16 cellular contexts compared by ENCODE assay signal in genomic region chr15:47993051-47993450, GRCh38.
A peak's percentile ranks its signal among the peaks of the same experiment; 100 is the strongest.
DNase-seq lines count a peak whose midpoint lies in the region; ATAC-seq and TF ChIP-seq lines count a peak whose summit lies in the region.
"Had no signal": no experiment of that assay in that cellular context is flagged by ENCODE, and none has a peak within 500 bp of the region (broad histone marks: within the 10 kb centered on the region; RNA-seq: fewer than 3 reads in every experiment).

No MANE protein-coding gene starts in this region.

- ATAC-seq in SK-N-SH treated with all-trans-retinoic acid at 6 μM for 48 hours, result peak; percentile 21; the same call in 1 of the 3 replicates
- no peak for ATAC-seq in right lobe of liver
- ATAC-seq in stimulated activated effector memory CD8-positive, alpha-beta T cell treated with anti-CD3 and anti-CD28 coated beads, Interleukin-12 subunit alpha, Interleukin-12 subunit beta, amount 100 ng/mL, for 72 hours, result no peak
- ATAC-seq in gastrocnemius medialis, result no peak
- ATAC-seq: CD8-positive, alpha-beta T cell had no signal

- H3K4me3 Mint-ChIP-seq in stimulated activated effector memory CD8-positive, alpha-beta T cell treated with anti-CD3 and anti-CD28 coated beads, Interleukin-12 subunit alpha, Interleukin-12 subunit beta, amount 100 ng/mL, for 72 hours, result no peak overlapping the region
- H3K4me3 Mint-ChIP-seq: CD4-positive, alpha-beta T cell; CD8-positive, alpha-beta T cell had no signal

- H3K9me3 ChIP-seq in BE2C (no peaks in the 10 kb centered on the region), right lobe of liver (no peaks in the 10 kb centered on the region), gastrocnemius medialis (no peaks in the 10 kb centered on the region)
- H3K9me3 ChIP-seq: BLaER1 treated with 17β-estradiol and CSF1 and Interleukin-3, amounts not matched to agents 10 nM and 100 nM; Caco-2 had no signal

- H3K9me3 Mint-ChIP-seq in stimulated activated effector memory CD8-positive, alpha-beta T cell treated with anti-CD3 and anti-CD28 coated beads, Interleukin-12 subunit alpha, Interleukin-12 subunit beta, amount 100 ng/mL, for 72 hours, result no peaks in the 10 kb centered on the region
- H3K9me3 Mint-ChIP-seq: CD4-positive, alpha-beta T cell; CD8-positive, alpha-beta T cell had no signal

- WGBS in right lobe of liver (ENCODE audit: insufficient coverage, low coverage, low lambda C conversion rate, missing lambda C conversion rate), result no CpG with 5 or more reads among the region's 5 CpGs

- no peaks in the 10 kb centered on the region for H3K4me1 ChIP-seq in BE2C
- no peaks in the 10 kb centered on the region for H3K4me1 ChIP-seq in right lobe of liver
- H3K4me1 ChIP-seq in gastrocnemius medialis, result no peaks in the 10 kb centered on the region
- H3K4me1 ChIP-seq: BLaER1 treated with 17β-estradiol and CSF1 and Interleukin-3, amounts not matched to agents 10 nM and 100 nM; Caco-2 had no signal

- H3K27ac Mint-ChIP-seq in stimulated activated effector memory CD8-positive, alpha-beta T cell treated with anti-CD3 and anti-CD28 coated beads, Interleukin-12 subunit alpha, Interleukin-12 subunit beta, amount 100 ng/mL, for 72 hours, result no peak overlapping the region
- H3K27ac Mint-ChIP-seq: CD4-positive, alpha-beta T cell; CD8-positive, alpha-beta T cell had no signal

- H3K27me3 ChIP-seq in BE2C (no peaks in the 10 kb centered on the region), right lobe of liver (no peaks in the 10 kb centered on the region), gastrocnemius medialis (no peaks in the 10 kb centered on the region)
- H3K27me3 ChIP-seq: BLaER1 treated with 17β-estradiol and CSF1 and Interleukin-3, amounts not matched to agents 10 nM and 100 nM had no signal

- H3K4me3 ChIP-seq in BE2C (ENCODE audit: low read depth, low read length) (no peak overlapping the region), right lobe of liver (no peak overlapping the region), gastrocnemius medialis (no peak overlapping the region)
- H3K4me3 ChIP-seq: BLaER1 treated with 17β-estradiol and CSF1 and Interleukin-3, amounts not matched to agents 10 nM and 100 nM had no signal

- intact Hi-C loops in right lobe of liver (cut with DNase I), result no loop called here
- intact Hi-C loops in gastrocnemius medialis (cut with DNase I; ENCODE audit: low total_unique reads), result no loop called here

- H3K36me3 ChIP-seq in BE2C, result no peaks in the 10 kb centered on the region
- H3K36me3 ChIP-seq in right lobe of liver, result no peaks in the 10 kb centered on the region
- no peaks in the 10 kb centered on the region for H3K36me3 ChIP-seq in gastrocnemius medialis
- H3K36me3 ChIP-seq: BLaER1 treated with 17β-estradiol and CSF1 and Interleukin-3, amounts not matched to agents 10 nM and 100 nM had no signal

- H3K27ac ChIP-seq in right lobe of liver (no peak overlapping the region), gastrocnemius medialis (no peak overlapping the region)
- H3K27ac ChIP-seq: BLaER1 treated with 17β-estradiol and CSF1 and Interleukin-3, amounts not matched to agents 10 nM and 100 nM; C4-2B had no signal

- TF ChIP-seq POLR2A in right lobe of liver (IDR thresholded peaks at IDR 0.05) (no peak), gastrocnemius medialis (IDR thresholded peaks at IDR 0.05) (no peak)

- H3K4me1 Mint-ChIP-seq in stimulated activated effector memory CD8-positive, alpha-beta T cell treated with anti-CD3 and anti-CD28 coated beads, Interleukin-12 subunit alpha, Interleukin-12 subunit beta, amount 100 ng/mL, for 72 hours, result no peaks in the 10 kb centered on the region

- DNase-seq in BE2C, result peak; percentile 23
- DNase-seq in SK-N-DZ (ENCODE audit: low spot score), result peak; percentile 62
- DNase-seq in right lobe of liver, result no peak
- no peak for DNase-seq in stimulated activated effector memory CD8-positive, alpha-beta T cell treated with anti-CD3 and anti-CD28 coated beads, Interleukin-12 subunit alpha, Interleukin-12 subunit beta, amount 100 ng/mL, for 72 hours (ENCODE audit: low spot score in 2 of 2)
- DNase-seq in gastrocnemius medialis, result no peak
- DNase-seq: 8988T; ACHN; Caco-2; Calu3; CD4-positive, alpha-beta T cell; CD8-positive, alpha-beta T cell; DMS79 treated with DMSO at 0.1 percent for 48 hours; GF-D8 had no signal

- peaks cover 6% of the 10 kb centered on the region for H3K36me3 Mint-ChIP-seq in stimulated activated effector memory CD8-positive, alpha-beta T cell treated with anti-CD3 and anti-CD28 coated beads, Interleukin-12 subunit alpha, Interleukin-12 subunit beta, amount 100 ng/mL, for 72 hours
- H3K36me3 Mint-ChIP-seq: CD8-positive, alpha-beta T cell had no signal

- TF ChIP-seq CTCF in BE2C (IDR thresholded peaks at IDR 0.05; ENCODE audit: low read depth, low read length), result no peak
- TF ChIP-seq CTCF in right lobe of liver (IDR thresholded peaks at IDR 0.05), result no peak
- no peak for TF ChIP-seq CTCF in gastrocnemius medialis (IDR thresholded peaks at IDR 0.05 in 4 of 5, conservative IDR thresholded peaks at IDR 0.05 in 1 of 5)

- in situ Hi-C loops in gastrocnemius medialis (cut with MboI; ENCODE audit: low sequenced_read_pairs in 4 of 4), result loop anchor here in 3 of 4 donors (5.0 to 25.0 kb wide), 6 partner anchors 281 to 801 kb away; partner anchors contain the start of gene SEMA6D (in 2 of the 3)

TF ChIP-seq in SK-N-SH treated with all-trans-retinoic acid at 6 μM for 48 hours, 23 proteins besides CTCF, POLR2A, EP300 and RAD21:
- peak; percentile 38; the same call in 1 of the 2 replicates for TF ChIP-seq TCF4 (CRISPR knock-in tag; IDR thresholded peaks at IDR 0.05; ENCODE audit: borderline replicate concordance)
- no peak for TF ChIP-seq SNAI2 (CRISPR knock-in tag; IDR thresholded peaks at IDR 0.05)
TF ChIP-seq in SK-N-SH treated with all-trans-retinoic acid at 6 μM for 48 hours: peak in this region for 1.

Comparison
In these comparisons a context has a peak if more than half of its experiments do, and no peak if none do; other contexts are left out.
1. DNase-seq: peak in BE2C (single experiment) and SK-N-DZ (single experiment); none in right lobe of liver (0 of 3), stimulated activated effector memory CD8-positive, alpha-beta T cell treated with anti-CD3 and anti-CD28 coated beads, Interleukin-12 subunit alpha, Interleukin-12 subunit beta, amount 100 ng/mL, for 72 hours (0 of 2) and gastrocnemius medialis (0 of 2).